ENCODE assay signal across 10 cellular contexts in genomic region chr15:89689930-89690275, GRCh38. TPM values are rescaled to one million over a fixed set of nuclear protein-coding genes. Genes with fewer than 3 reads are reported as not detected.
A peak's percentile ranks its signal among the peaks of the same experiment; 100 is the strongest.
DNase-seq lines count a peak whose midpoint lies in the region; ATAC-seq and TF ChIP-seq lines count a peak whose summit lies in the region.
"Not testable (repeated sequence)": the region's sequence is repeated elsewhere in the genome, so short reads cannot be mapped to it uniquely, and the experiment has no call there.
"Had no signal": no experiment of that assay in that cellular context is flagged by ENCODE, and none has a peak within 500 bp of the region (broad histone marks: within the 10 kb centered on the region; RNA-seq: fewer than 3 reads in every experiment).

No MANE protein-coding gene starts in this region.

- not testable (repeated sequence) for TF ChIP-seq POLR2A in prostate gland (IDR thresholded peaks at IDR 0.05)

- peak overlapping the region; percentile 84 for H3K4me2 ChIP-seq in mesendoderm (ENCODE audit: low read length)

- H3K4me3 ChIP-seq in NT2/D1 (ENCODE audit: insufficient read length, low read depth), result peak overlapping the region; percentile 80
- H3K4me3 ChIP-seq in cardiac fibroblast (replicated peaks in 1 of 2; ENCODE audit: low read depth in 2 of 2, low read length in 2 of 2), result peak overlapping the region; percentile 79 to 91
- peak overlapping the region; percentile 72 for H3K4me3 ChIP-seq in mesendoderm (ENCODE audit: low read length)
- H3K4me3 ChIP-seq in prostate gland, result peak overlapping the region; percentile 71 to 73

- not testable (repeated sequence) for H3K4me1 Mint-ChIP-seq in Calu3 (ENCODE audit: low read depth, unreplicated experiment); glutamatergic neuron (ENCODE audit: low read depth, unreplicated experiment); type B pancreatic cell (ENCODE audit: unreplicated experiment)
- peaks cover 18% of the 10 kb centered on the region for H3K4me1 Mint-ChIP-seq in activated CD8-positive, alpha-beta T cell treated with anti-CD3 and anti-CD28 coated beads, Interleukin-2, amount 10 ng/mL, durations not matched to agents 7 days and 5 days (ENCODE audit: low read depth)

- peak overlapping the region; percentile 96 for H3K4me3 Mint-ChIP-seq in Calu3 (ENCODE audit: low read depth, unreplicated experiment)
- peak overlapping the region; percentile 83 for H3K4me3 Mint-ChIP-seq in activated CD8-positive, alpha-beta T cell treated with anti-CD3 and anti-CD28 coated beads, Interleukin-2, amount 10 ng/mL, durations not matched to agents 7 days and 5 days
- peak overlapping the region; percentile 89 for H3K4me3 Mint-ChIP-seq in glutamatergic neuron (ENCODE audit: unreplicated experiment)
- peak overlapping the region; percentile 94 for H3K4me3 Mint-ChIP-seq in type B pancreatic cell

- H3K9me3 ChIP-seq in NT2/D1 (ENCODE audit: insufficient read depth, low read length); prostate gland: not testable (repeated sequence)

- POLR2A ChIA-PET in activated CD8-positive, alpha-beta T cell treated with anti-CD3 and anti-CD28 coated beads, Interleukin-2, amount 10 ng/mL, durations not matched to agents 7 days and 5 days (lab: Charles Lee), result not testable (repeated sequence)

- not testable (repeated sequence) for DNase-seq in Calu3; NT2/D1 (ENCODE audit: low read depth, low spot score); activated CD8-positive, alpha-beta T cell treated with anti-CD3 and anti-CD28 coated beads, Interleukin-2, amount 10 ng/mL, durations not matched to agents 7 days and 5 days; cardiac fibroblast (ENCODE audit: low read depth in 2 of 2); glutamatergic neuron; mesendoderm; prostate gland (ENCODE audit: low spot score); type B pancreatic cell (ENCODE audit: extremely low spot score, unreplicated experiment)

- not testable (repeated sequence) for H3K18ac ChIP-seq in mesendoderm (ENCODE audit: low read length)

- not testable (repeated sequence) for H3K79me2 ChIP-seq in mesendoderm (ENCODE audit: control insufficient read depth, insufficient read depth, low read length)

- H3K23ac ChIP-seq in mesendoderm (ENCODE audit: low read length), result not testable (repeated sequence)

- peaks cover 18% of the 10 kb centered on the region for H3K36me3 Mint-ChIP-seq in Calu3 (ENCODE audit: insufficient read depth, unreplicated experiment)
- not testable (repeated sequence) for H3K36me3 Mint-ChIP-seq in activated CD8-positive, alpha-beta T cell treated with anti-CD3 and anti-CD28 coated beads, Interleukin-2, amount 10 ng/mL, durations not matched to agents 7 days and 5 days (ENCODE audit: low read depth); glutamatergic neuron (ENCODE audit: unreplicated experiment); type B pancreatic cell

- not testable (repeated sequence) for H3K79me1 ChIP-seq in mesendoderm (ENCODE audit: low read length)

- H2BK15ac ChIP-seq in mesendoderm (replicated peaks; ENCODE audit: low read depth), result not testable (repeated sequence)

- WGBS in mesendoderm (ENCODE audit: extremely low coverage, insufficient coverage, low lambda C conversion rate), result no CpG with 5 or more reads among the region's 15 CpGs
- 41% methylated on average over 15 of the region's 15 CpGs for WGBS in prostate gland

- not testable (repeated sequence) for H3K27ac ChIP-seq in mesendoderm (ENCODE audit: low read depth, low read length)
- peak overlapping the region; percentile 79 for H3K27ac ChIP-seq in prostate gland

- not testable (repeated sequence) for TF ChIP-seq CTCF in Calu3 (IDR thresholded peaks at IDR 0.05; ENCODE audit: unreplicated experiment); cardiac fibroblast (IDR thresholded peaks at IDR 0.05; ENCODE audit: low read depth, low read length); glutamatergic neuron (IDR thresholded peaks at IDR 0.05; ENCODE audit: partially characterized antibody, unreplicated experiment); prostate gland (IDR thresholded peaks at IDR 0.05); type B pancreatic cell (conservative IDR thresholded peaks at IDR 0.05)

- ATAC-seq in activated CD8-positive, alpha-beta T cell treated with anti-CD3 and anti-CD28 coated beads, Interleukin-2, amount 10 ng/mL, durations not matched to agents 7 days and 5 days, result not testable (repeated sequence)

- not testable (repeated sequence) for H4K8ac ChIP-seq in mesendoderm (ENCODE audit: low read depth, low read length)

- not testable (repeated sequence) for H3K9me3 Mint-ChIP-seq in Calu3 (ENCODE audit: low read depth, unreplicated experiment); activated CD8-positive, alpha-beta T cell treated with anti-CD3 and anti-CD28 coated beads, Interleukin-2, amount 10 ng/mL, durations not matched to agents 7 days and 5 days (ENCODE audit: insufficient read depth); glutamatergic neuron (ENCODE audit: unreplicated experiment); type B pancreatic cell

- H3K56ac ChIP-seq in mesendoderm (ENCODE audit: low read length), result peak overlapping the region; percentile 73

- peaks cover 18% of the 10 kb centered on the region for H3K27me3 ChIP-seq in NT2/D1 (ENCODE audit: insufficient read depth, insufficient read length)
- H3K27me3 ChIP-seq in mesendoderm (ENCODE audit: insufficient read depth, low read length, poor library complexity); prostate gland (replicated peaks; ENCODE audit: insufficient read depth): not testable (repeated sequence)

- not testable (repeated sequence) for H3K27me3 Mint-ChIP-seq in Calu3 (ENCODE audit: unreplicated experiment); activated CD8-positive, alpha-beta T cell treated with anti-CD3 and anti-CD28 coated beads, Interleukin-2, amount 10 ng/mL, durations not matched to agents 7 days and 5 days (ENCODE audit: low read depth); glutamatergic neuron (ENCODE audit: unreplicated experiment); type B pancreatic cell

- H2BK5ac ChIP-seq in mesendoderm (ENCODE audit: low read length), result not testable (repeated sequence)

- intact Hi-C loops in Calu3 (cut with micrococcal nuclease; ENCODE audit: unreplicated experiment), result loop anchor here (10.0 kb wide), 1 partner anchor 1795 kb away; no protein-coding TSS in a partner anchor
- intact Hi-C loops in prostate gland (cut with DNase I), result not testable (repeated sequence)

- H3K36me3 ChIP-seq in NT2/D1 (ENCODE audit: insufficient read depth, insufficient read length, low read length); mesendoderm (ENCODE audit: control insufficient read depth, insufficient read depth, low read length); prostate gland: not testable (repeated sequence)

- H4K5ac ChIP-seq in mesendoderm (ENCODE audit: low read length), result not testable (repeated sequence)

- H3K4ac ChIP-seq in mesendoderm (ENCODE audit: low read depth, low read length), result not testable (repeated sequence)

- H3K27ac Mint-ChIP-seq in Calu3 (ENCODE audit: unreplicated experiment) (peak overlapping the region; percentile 88), type B pancreatic cell (peak overlapping the region; percentile 1)
- peak overlapping the region; percentile 76 for H3K27ac Mint-ChIP-seq in activated CD8-positive, alpha-beta T cell treated with anti-CD3 and anti-CD28 coated beads, Interleukin-2, amount 10 ng/mL, durations not matched to agents 7 days and 5 days
- H3K27ac Mint-ChIP-seq in glutamatergic neuron (ENCODE audit: unreplicated experiment), result not testable (repeated sequence)

- not testable (repeated sequence) for H2AK5ac ChIP-seq in mesendoderm (ENCODE audit: low read length)

- CTCF ChIA-PET in Calu3 (lab: Charles Lee), result interaction anchor here (0.7 kb wide), 1 partner anchor 154 kb away, joined by 4 read pairs; no protein-coding TSS in a partner anchor
- CTCF ChIA-PET in activated CD8-positive, alpha-beta T cell treated with anti-CD3 and anti-CD28 coated beads, Interleukin-2, amount 10 ng/mL, durations not matched to agents 7 days and 5 days (lab: Charles Lee), result interaction anchor here (1.2 to 1.4 kb wide), 3 partner anchors 10 to 185 kb away, joined by 3 to 7 read pairs (median 4); no protein-coding TSS in a partner anchor

- not testable (repeated sequence) for H2BK120ac ChIP-seq in mesendoderm (ENCODE audit: low read depth, low read length)

- H3K9ac ChIP-seq in NT2/D1 (ENCODE audit: insufficient read length, low read depth) (peak overlapping the region; percentile 73), mesendoderm (ENCODE audit: low read length) (peak overlapping the region; percentile 66)

- BruUV-seq in Calu3 (replicated peaks; lab: Mats Ljungman, UMichigan), result not testable (repeated sequence)

- not testable (repeated sequence) for H3K4me1 ChIP-seq in NT2/D1 (ENCODE audit: insufficient read depth, insufficient read length); mesendoderm (ENCODE audit: control insufficient read depth, low read depth, low read length); prostate gland (replicated peaks)

RNA-seq across cellular contexts. Expression of gene PEX11A, which starts 0.7 kb away (rescaled TPM):
- total RNA-seq in Calu3 (2022) (6.7 and 8.0 TPM in 2 replicates), glutamatergic neuron (ENCODE audit: unreplicated experiment) (1.1 TPM), prostate gland (10 to 100 TPM; 13.5 to 23.3 TPM), type B pancreatic cell (ENCODE audit: low replicate concordance) (8.5 and 8.8 TPM in 2 replicates)
- total RNA-seq in activated CD8-positive, alpha-beta T cell treated with anti-CD3 and anti-CD28 coated beads, Interleukin-2, amount 10 ng/mL, durations not matched to agents 7 days and 5 days, result 1 to 10 TPM; 1.4 to 1.8 TPM
- 0.72 TPM for polyA plus RNA-seq in mesendoderm (2013, experiment 1 of 2)
- polyA plus RNA-seq in mesendoderm (2013, experiment 2 of 2), result 0.90 TPM

RNA-seq across cellular contexts. Expression of gene WDR93, which starts 0.7 kb away (rescaled TPM):
- total RNA-seq in Calu3 (2022), result not detected in 2 replicates
- total RNA-seq in activated CD8-positive, alpha-beta T cell treated with anti-CD3 and anti-CD28 coated beads, Interleukin-2, amount 10 ng/mL, durations not matched to agents 7 days and 5 days, result not detected
- total RNA-seq in glutamatergic neuron (ENCODE audit: unreplicated experiment), result not detected
- polyA plus RNA-seq in mesendoderm (2013, experiment 1 of 2), result 0.03 TPM
- not detected for polyA plus RNA-seq in mesendoderm (2013, experiment 2 of 2)
- total RNA-seq in prostate gland, result 1 to 10 TPM in 1 of 2 donors, under 1 TPM in 1; 0.18 to 3.0 TPM
- 0.29 and 1.5 TPM in 2 replicates for total RNA-seq in type B pancreatic cell (ENCODE audit: low replicate concordance)
- total RNA-seq: cardiac septum, glomerular endothelial cell had no signal

RNA-seq across cellular contexts. Expression of gene PLIN1, which starts 10.7 kb away (rescaled TPM):
- total RNA-seq in Calu3 (2022) (0.35 and 0.37 TPM in 2 replicates), glutamatergic neuron (ENCODE audit: unreplicated experiment) (not detected), prostate gland (1 to 10 TPM; 1.5 to 3.6 TPM), type B pancreatic cell (ENCODE audit: low replicate concordance) (0.55 and 0.58 TPM in 2 replicates)
- not detected for total RNA-seq in activated CD8-positive, alpha-beta T cell treated with anti-CD3 and anti-CD28 coated beads, Interleukin-2, amount 10 ng/mL, durations not matched to agents 7 days and 5 days
- 0.07 TPM for polyA plus RNA-seq in mesendoderm (2013, experiment 1 of 2)
- polyA plus RNA-seq in mesendoderm (2013, experiment 2 of 2), result not detected

RNA-seq across cellular contexts. Expression of gene KIF7, which starts 34.6 kb away (rescaled TPM):
- total RNA-seq in Calu3 (2022) (1.4 and 1.7 TPM in 2 replicates), glutamatergic neuron (ENCODE audit: unreplicated experiment) (9.3 TPM), prostate gland (10 to 100 TPM in 1 of 2 donors, 1 to 10 TPM in 1; 4.1 to 10.3 TPM), type B pancreatic cell (ENCODE audit: low replicate concordance) (5.5 and 15.5 TPM in 2 replicates)
- under 1 TPM; 0.21 to 0.37 TPM for total RNA-seq in activated CD8-positive, alpha-beta T cell treated with anti-CD3 and anti-CD28 coated beads, Interleukin-2, amount 10 ng/mL, durations not matched to agents 7 days and 5 days
- 6.5 TPM for polyA plus RNA-seq in mesendoderm (2013, experiment 1 of 2)
- 6.0 TPM for polyA plus RNA-seq in mesendoderm (2013, experiment 2 of 2)
